In genomic region chr9:120386390-120387131, GRCh38 we compare ENCODE assay signal across 1 cellular context.
TF ChIP-seq lines count a peak whose summit lies in the region.

No MANE protein-coding gene starts in this region.

TF ChIP-seq in HepG2, 621 proteins besides CTCF, POLR2A, EP300 and RAD21 (continued from another document and continues in another):
- peak; percentile 32; the same call in 1 of the 2 replicates for TF ChIP-seq ZBED4 (CRISPR knock-in tag; IDR thresholded peaks at IDR 0.05; ENCODE audit: borderline replicate concordance)
- TF ChIP-seq RERE (CRISPR knock-in tag; IDR thresholded peaks at IDR 0.05; ENCODE audit: low read depth) = no peak
- no peak for TF ChIP-seq ZNF552 (CRISPR knock-in tag; IDR thresholded peaks at IDR 0.05; ENCODE audit: borderline replicate concordance)
- TF ChIP-seq GPN1 (CRISPR knock-in tag; IDR thresholded peaks at IDR 0.05; ENCODE audit: borderline replicate concordance) = no peak
- no peak for TF ChIP-seq ZNF224 (CRISPR knock-in tag; IDR thresholded peaks at IDR 0.05)
- TF ChIP-seq ZNF639 (CRISPR knock-in tag; conservative IDR thresholded peaks at IDR 0.05) = no peak
- no peak for TF ChIP-seq AFF4 (CRISPR knock-in tag; IDR thresholded peaks at IDR 0.05)
- peak; percentile 46; the same call in 1 of the 2 replicates for TF ChIP-seq DMAP1 (CRISPR knock-in tag; IDR thresholded peaks at IDR 0.05)
- no peak for TF ChIP-seq ZFP62 (CRISPR knock-in tag; IDR thresholded peaks at IDR 0.05)
- TF ChIP-seq TFDP1 (CRISPR knock-in tag; IDR thresholded peaks at IDR 0.05; ENCODE audit: borderline replicate concordance) = 0 out of 2 replicates have a peak, but pooled peaks have one; percentile 8
- TF ChIP-seq POLR2G (IDR thresholded peaks at IDR 0.05; ENCODE audit: low read depth, low read length) = peak; percentile 42; the same call in 1 of the 2 replicates
- TF ChIP-seq CC2D1A (CRISPR knock-in tag; IDR thresholded peaks at IDR 0.05) = no peak
- TF ChIP-seq ZNF343 (CRISPR knock-in tag; IDR thresholded peaks at IDR 0.05) = no peak
- TF ChIP-seq CENPBD1 (CRISPR knock-in tag; IDR thresholded peaks at IDR 0.05; ENCODE audit: borderline replicate concordance, low read depth) = no peak
- TF ChIP-seq ZNF780A (CRISPR knock-in tag; IDR thresholded peaks at IDR 0.05) = no peak
- TF ChIP-seq AGO1 (IDR thresholded peaks at IDR 0.05; ENCODE audit: low read depth, low read length, poor library complexity, severe bottlenecking) = no peak
- TF ChIP-seq MEIS2 (CRISPR knock-in tag; IDR thresholded peaks at IDR 0.05) = 0 out of 2 replicates have a peak, but pooled peaks have one; percentile 30
- no peak for TF ChIP-seq NFIB (CRISPR knock-in tag; IDR thresholded peaks at IDR 0.05; ENCODE audit: borderline replicate concordance)
- TF ChIP-seq ZNF704 (CRISPR knock-in tag; IDR thresholded peaks at IDR 0.05; ENCODE audit: borderline replicate concordance) = no peak
- no peak for TF ChIP-seq ZNF772 (CRISPR knock-in tag; IDR thresholded peaks at IDR 0.05)
- peak; percentile 49; the same call in 1 of the 2 replicates for TF ChIP-seq PATZ1 (CRISPR knock-in tag; IDR thresholded peaks at IDR 0.05)
- TF ChIP-seq STAG1 (CRISPR knock-in tag; IDR thresholded peaks at IDR 0.05) = no peak
- TF ChIP-seq FOXP1 (IDR thresholded peaks at IDR 0.05) = no peak
- peak; percentile 40 for TF ChIP-seq FOXP1 (CRISPR knock-in tag; IDR thresholded peaks at IDR 0.05)
- 0 out of 2 replicates have a peak, but pooled peaks have one; percentile 39 for TF ChIP-seq ZNF34 (CRISPR knock-in tag; IDR thresholded peaks at IDR 0.05; ENCODE audit: borderline replicate concordance)
- TF ChIP-seq RBFOX2 (IDR thresholded peaks at IDR 0.05; ENCODE audit: low read depth, low read length) = no peak
- TF ChIP-seq TFAP4 (IDR thresholded peaks at IDR 0.05; ENCODE audit: borderline replicate concordance, low read depth) = peak; percentile 62; the same call in 1 of the 2 replicates
- TF ChIP-seq ZNF891 (CRISPR knock-in tag; IDR thresholded peaks at IDR 0.05) = no peak
- peak; percentile 84 for TF ChIP-seq ZNF761 (CRISPR knock-in tag; conservative IDR thresholded peaks at IDR 0.05)
- no peak for TF ChIP-seq SRY (CRISPR knock-in tag; IDR thresholded peaks at IDR 0.05)
- no peak for TF ChIP-seq ETS1 (CRISPR knock-in tag; IDR thresholded peaks at IDR 0.05)
- no peak for TF ChIP-seq ARNT (IDR thresholded peaks at IDR 0.05)
- 0 out of 2 replicates have a peak, but pooled peaks have one; percentile 42 for TF ChIP-seq MEIS1 (CRISPR knock-in tag; IDR thresholded peaks at IDR 0.05; ENCODE audit: borderline replicate concordance)
- TF ChIP-seq ZSCAN29 (CRISPR knock-in tag; conservative IDR thresholded peaks at IDR 0.05) = 0 out of 2 replicates have a peak, but pooled peaks have one; percentile 23
- TF ChIP-seq XBP1 (CRISPR knock-in tag; IDR thresholded peaks at IDR 0.05) = no peak
- no peak for TF ChIP-seq KDM5B (CRISPR knock-in tag; IDR thresholded peaks at IDR 0.05; ENCODE audit: borderline replicate concordance)
- no peak for TF ChIP-seq SMARCC2 (IDR thresholded peaks at IDR 0.05)
- TF ChIP-seq FOXO1 (CRISPR knock-in tag; IDR thresholded peaks at IDR 0.05) = 0 out of 2 replicates have a peak, but pooled peaks have one; percentile 7
- TF ChIP-seq KLF15 (CRISPR knock-in tag; IDR thresholded peaks at IDR 0.05; ENCODE audit: borderline replicate concordance) = no peak
